In the genomic region with DNA sequence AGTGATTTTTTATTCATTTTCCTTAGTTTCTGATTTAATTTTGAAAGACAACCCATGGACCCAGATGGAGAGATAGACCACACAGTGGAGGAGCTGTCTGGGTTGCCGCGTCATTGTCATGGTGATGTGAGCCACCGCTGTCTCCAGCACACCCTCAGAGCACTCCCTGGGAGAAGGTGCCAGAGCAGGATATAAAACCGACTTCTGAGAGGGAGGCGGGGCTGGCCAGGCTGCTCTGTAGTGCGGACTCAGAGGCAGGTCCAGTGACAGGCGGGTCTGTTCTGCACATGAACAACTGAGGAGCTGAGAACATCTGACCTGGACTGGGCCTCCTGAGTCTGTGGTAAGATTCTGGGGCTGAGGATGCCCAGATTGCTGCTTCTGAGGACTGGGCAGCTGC, we compare ENCODE assay signal across 22 cellular contexts.
"Had no signal": no experiment of that assay in that cellular context is flagged by ENCODE, and none has a peak within 500 bp of the region (broad histone marks: within the 10 kb centered on the region; RNA-seq: fewer than 3 reads in every experiment).

No MANE protein-coding gene starts in this region.

- H3K9me3 ChIP-seq: adrenal gland, mucosa of descending colon, suprapubic skin, transverse colon, uterus had no signal

- H3K27me3 ChIP-seq: right atrium auricular region, uterus had no signal

- H3K4me1 ChIP-seq: adrenal gland, breast epithelium, right atrium auricular region, suprapubic skin, transverse colon, uterus had no signal

- H3K4me3 ChIP-seq: adrenal gland, breast epithelium, mucosa of descending colon, right atrium auricular region, suprapubic skin, transverse colon, uterus had no signal

- H3K27ac ChIP-seq: adrenal gland, breast epithelium, right atrium auricular region, suprapubic skin, transverse colon, uterus, WERI-Rb-1 had no signal

- H3K36me3 ChIP-seq: adrenal gland, breast epithelium, right atrium auricular region, suprapubic skin, transverse colon, uterus, WERI-Rb-1 had no signal

- ATAC-seq: activated CD4-positive, alpha-beta T cell treated with anti-CD3 and anti-CD28 coated beads for 36 hours; activated naive CD4-positive, alpha-beta T cell treated with anti-CD3 and anti-CD28 coated beads, Interleukin-2, amount 50 U/mL, for 72 hours; left ventricle myocardium superior; mucosa of descending colon; stimulated activated naive CD8-positive, alpha-beta T cell treated with anti-CD3 and anti-CD28 coated beads, Interleukin-15, amount 100 ng/mL, for 72 hours had no signal

- DNase-seq: activated CD4-positive, alpha-beta T cell treated with anti-CD3 and anti-CD28 coated beads for 36 hours; activated CD4-positive, alpha-beta T cell treated with anti-CD3 and anti-CD28 coated beads, Interleukin-2, amount 50 U/mL, for 48 hours; activated gamma-delta T cell treated with Interleukin-2 at 50 U/mL for 16 hours; activated T-cell treated with anti-CD3 and anti-CD28 coated beads for 4 hours; cerebellar nuclear complex; effector CD8-positive, alpha-beta T cell; foreskin melanocyte; glutamatergic neuron; hippocampal formation; kidney; left ventricle myocardium superior; mucosa of descending colon; naive B cell; stimulated activated naive CD8-positive, alpha-beta T cell treated with anti-CD3 and anti-CD28 coated beads, Interleukin-15, amount 100 ng/mL, for 72 hours; transverse colon; uterus; WERI-Rb-1 had no signal
